In the genomic region with DNA sequence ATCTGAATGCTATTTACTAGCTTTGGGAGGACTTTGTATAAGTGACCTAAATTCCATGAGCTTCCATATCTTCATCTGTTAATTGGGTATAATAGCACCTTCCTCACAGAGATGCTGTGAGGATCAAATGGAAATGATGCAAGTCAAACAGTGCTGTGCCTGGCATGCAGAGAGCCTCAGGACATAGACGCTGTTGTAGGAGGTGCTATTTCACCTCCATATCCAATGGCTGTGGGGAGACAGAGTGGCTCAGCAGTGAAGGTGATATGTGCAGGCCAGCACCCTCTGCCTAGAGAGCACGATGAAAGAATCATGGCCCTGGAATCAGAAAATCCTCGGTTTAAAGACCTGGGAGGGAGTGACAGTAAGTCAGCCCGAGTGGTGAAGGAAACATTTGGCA, we compare ENCODE assay signal across 21 cellular contexts.
"Had no signal": no experiment of that assay in that cellular context is flagged by ENCODE, and none has a peak within 500 bp of the region (broad histone marks: within the 10 kb centered on the region; RNA-seq: fewer than 3 reads in every experiment).

No MANE protein-coding gene starts in this region.

- H3K27me3 ChIP-seq: left lung, ovary, sigmoid colon, testis had no signal

- H3K27ac ChIP-seq: dorsolateral prefrontal cortex, left lung, ovary, psoas muscle, sigmoid colon, testis, tibial artery had no signal

- ATAC-seq: left cardiac atrium; left lung; naive thymus-derived CD8-positive, alpha-beta T cell; psoas muscle; right cardiac atrium; stimulated activated effector memory CD8-positive, alpha-beta T cell treated with anti-CD3 and anti-CD28 coated beads, Interleukin-12 subunit alpha, Interleukin-12 subunit beta, amount 100 ng/mL, for 72 hours; stimulated activated naive CD8-positive, alpha-beta T cell treated with anti-CD3 and anti-CD28 coated beads, Interleukin-15, Interleukin-2, amounts not matched to agents 100 U/mL and 50 U/mL, for 24 hours had no signal

- H3K4me1 ChIP-seq: left lung, testis, tibial artery had no signal

- H3K27me3 Mint-ChIP-seq: type B pancreatic cell had no signal

- H3K4me1 Mint-ChIP-seq: naive thymus-derived CD8-positive, alpha-beta T cell; stimulated activated effector memory CD8-positive, alpha-beta T cell treated with anti-CD3 and anti-CD28 coated beads, Interleukin-12 subunit alpha, Interleukin-12 subunit beta, amount 100 ng/mL, for 72 hours had no signal

- H3K4me3 Mint-ChIP-seq: naive thymus-derived CD8-positive, alpha-beta T cell; nephron progenitor cell; stimulated activated effector memory CD8-positive, alpha-beta T cell treated with anti-CD3 and anti-CD28 coated beads, Interleukin-12 subunit alpha, Interleukin-12 subunit beta, amount 100 ng/mL, for 72 hours; type B pancreatic cell had no signal

- H3K4me3 ChIP-seq: dorsolateral prefrontal cortex, left lung, ovary, psoas muscle, sigmoid colon, testis, tibial artery had no signal

- H3K36me3 Mint-ChIP-seq: naive thymus-derived CD8-positive, alpha-beta T cell; stimulated activated effector memory CD8-positive, alpha-beta T cell treated with anti-CD3 and anti-CD28 coated beads, Interleukin-12 subunit alpha, Interleukin-12 subunit beta, amount 100 ng/mL, for 72 hours; type B pancreatic cell had no signal

- H3K9me3 ChIP-seq: left lung, ovary, psoas muscle, sigmoid colon, testis, tibial artery had no signal

- H3K36me3 ChIP-seq: left lung, ovary, sigmoid colon, tibial artery had no signal

- DNase-seq: dorsolateral prefrontal cortex; effector CD4-positive, alpha-beta T cell; hypothalamus; left cardiac atrium; left lung; naive thymus-derived CD8-positive, alpha-beta T cell; nephron progenitor cell; occipital lobe; ovary; posterior cingulate gyrus; psoas muscle; right cardiac atrium; sigmoid colon; stimulated activated CD4-positive, alpha-beta T cell treated with anti-CD3 and anti-CD28 coated beads, Interleukin-2, amount 100 ng/mL, for 24 hours; stimulated activated CD4-positive, alpha-beta T cell treated with anti-CD3 and anti-CD28 coated beads, Interleukin-4, amount 100 ng/mL, for 24 hours; stimulated activated naive CD8-positive, alpha-beta T cell treated with anti-CD3 and anti-CD28 coated beads, Interleukin-15, Interleukin-2, amounts not matched to agents 100 U/mL and 50 U/mL, for 24 hours; substantia nigra; testis; tibial artery had no signal

- H3K27ac Mint-ChIP-seq: naive thymus-derived CD8-positive, alpha-beta T cell; nephron progenitor cell; stimulated activated effector memory CD8-positive, alpha-beta T cell treated with anti-CD3 and anti-CD28 coated beads, Interleukin-12 subunit alpha, Interleukin-12 subunit beta, amount 100 ng/mL, for 72 hours; type B pancreatic cell had no signal

- H3K9me3 Mint-ChIP-seq: naive thymus-derived CD8-positive, alpha-beta T cell; nephron progenitor cell; stimulated activated effector memory CD8-positive, alpha-beta T cell treated with anti-CD3 and anti-CD28 coated beads, Interleukin-12 subunit alpha, Interleukin-12 subunit beta, amount 100 ng/mL, for 72 hours; type B pancreatic cell had no signal
